In the genomic region with DNA sequence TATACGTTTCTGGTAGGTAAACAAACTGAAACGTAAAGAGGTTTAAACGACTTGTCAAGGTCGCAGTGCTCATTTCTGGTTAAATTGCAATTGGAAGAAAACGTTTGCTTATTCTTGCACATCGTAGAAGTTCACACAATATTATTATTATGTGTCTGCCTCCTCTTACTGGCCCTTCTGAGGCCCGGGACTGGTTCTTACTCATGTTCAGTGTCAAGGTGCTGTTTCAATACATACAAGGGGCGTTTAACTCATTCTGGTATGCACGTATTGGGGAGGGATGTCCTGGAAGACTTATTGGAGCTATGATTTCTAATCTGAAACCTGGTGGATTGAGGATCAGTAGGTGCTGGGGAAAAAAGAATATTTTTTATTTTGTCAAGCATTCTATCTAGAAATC, we compare ENCODE assay signal across 1 cellular context.
A peak's percentile ranks its signal among the peaks of the same experiment; 100 is the strongest.
TF ChIP-seq lines count a peak whose summit lies in the region.

No MANE protein-coding gene starts in this region.

TF ChIP-seq in HepG2, 621 proteins besides CTCF, POLR2A, EP300 and RAD21:
- no peak for TF ChIP-seq CREB1 (IDR thresholded peaks at IDR 0.05)
- TF ChIP-seq CREB1 (CRISPR knock-in tag; IDR thresholded peaks at IDR 0.05): peak; percentile 38; the same call in 1 of the 2 replicates
- TF ChIP-seq ATF1 (CRISPR knock-in tag; IDR thresholded peaks at IDR 0.05): no peak
